In genomic region chr1:59225594-59225993, GRCh38 we compare ENCODE assay signal across 24 cellular contexts.
"Had no signal": no experiment of that assay in that cellular context is flagged by ENCODE, and none has a peak within 500 bp of the region (broad histone marks: within the 10 kb centered on the region; RNA-seq: fewer than 3 reads in every experiment).

No MANE protein-coding gene starts in this region.

- H3K9me3 ChIP-seq: esophagus muscularis mucosa, gastroesophageal sphincter, heart right ventricle, lower lobe of right lung, right atrium auricular region, thoracic aorta, tibial nerve, upper lobe of right lung, uterus had no signal

- H3K36me3 ChIP-seq: esophagus muscularis mucosa, gastroesophageal sphincter, heart right ventricle, lower lobe of right lung, right atrium auricular region, thoracic aorta, tibial nerve, upper lobe of right lung, uterus had no signal

- H3K27ac ChIP-seq: esophagus muscularis mucosa, foreskin keratinocyte, gastroesophageal sphincter, heart right ventricle, lower lobe of right lung, parathyroid adenoma, right atrium auricular region, thoracic aorta, tibial nerve, upper lobe of right lung, uterus had no signal

- H3K4me1 ChIP-seq: foreskin keratinocyte, lower lobe of right lung, parathyroid adenoma, right atrium auricular region, upper lobe of right lung, uterus had no signal

- ATAC-seq: foreskin keratinocyte; gastroesophageal sphincter; heart right ventricle; left colon; left ventricle myocardium superior; lower lobe of right lung; natural killer cell; sciatic nerve; stimulated activated effector memory CD8-positive, alpha-beta T cell treated with anti-CD3 and anti-CD28 coated beads, Interleukin-12 subunit alpha, Interleukin-12 subunit beta, amount 100 ng/mL, for 72 hours; stimulated activated naive CD8-positive, alpha-beta T cell treated with anti-CD3 and anti-CD28 coated beads, Interleukin-15, Interleukin-2, amounts not matched to agents 100 U/mL and 50 U/mL, for 24 hours; upper lobe of right lung had no signal

- H3K27me3 ChIP-seq: esophagus muscularis mucosa, foreskin keratinocyte, gastroesophageal sphincter, heart right ventricle, right atrium auricular region, tibial nerve, upper lobe of right lung, uterus had no signal

- H3K9ac ChIP-seq: parathyroid adenoma had no signal

- H3K4me3 ChIP-seq: esophagus muscularis mucosa, gastroesophageal sphincter, heart right ventricle, lower lobe of right lung, right atrium auricular region, thoracic aorta, tibial nerve, upper lobe of right lung, uterus had no signal

- DNase-seq: effector CD8-positive, alpha-beta T cell; endodermal cell; foreskin keratinocyte; glutamatergic neuron; heart right ventricle; hippocampal formation; left colon; left ventricle myocardium superior; lower lobe of right lung; natural killer cell; stimulated activated CD4-positive, alpha-beta T cell treated with anti-CD3 and anti-CD28 coated beads, Interleukin-2, amount 100 ng/mL, for 24 hours; stimulated activated CD4-positive, alpha-beta T cell treated with anti-CD3 and anti-CD28 coated beads, Interleukin-4, amount 100 ng/mL, for 24 hours; stimulated activated naive CD8-positive, alpha-beta T cell treated with anti-CD3 and anti-CD28 coated beads, Interleukin-15, Interleukin-2, amounts not matched to agents 100 U/mL and 50 U/mL, for 24 hours; substantia nigra; upper lobe of right lung; uterus had no signal

- H2AFZ ChIP-seq: parathyroid adenoma had no signal
